In genomic region chr20:52749938-52750337, GRCh38 we compare ENCODE assay signal across 2 cellular contexts.
TF ChIP-seq lines count a peak whose summit lies in the region.

No MANE protein-coding gene starts in this region.

TF ChIP-seq in IMR-90, 13 proteins besides CTCF, POLR2A, EP300 and RAD21:
- TF ChIP-seq MAZ (IDR thresholded peaks at IDR 0.05; ENCODE audit: borderline replicate concordance, low read depth, low read length) = no peak
- TF ChIP-seq CEBPB (IDR thresholded peaks at IDR 0.05; ENCODE audit: low read depth, low read length) = peak; percentile 42

TF ChIP-seq in H1, 55 proteins besides CTCF, POLR2A, EP300 and RAD21:
- TF ChIP-seq SIN3A (conservative IDR thresholded peaks at IDR 0.05 in 1 of 2, IDR thresholded peaks at IDR 0.05 in 1 of 2; ENCODE audit: low read depth in 1 of 2, low read length in 2 of 2) (no peak), CEBPB (IDR thresholded peaks at IDR 0.05; ENCODE audit: low read depth, low read length) (peak; percentile 91)
TF ChIP-seq in H1: peak in this region for 1.
